Comparison of ENCODE assay signal across 28 cellular contexts in genomic region chr7:115805458-115805857, GRCh38.
DNase-seq lines count a peak whose midpoint lies in the region; ATAC-seq and TF ChIP-seq lines count a peak whose summit lies in the region.
"Had no signal": no experiment of that assay in that cellular context is flagged by ENCODE, and none has a peak within 500 bp of the region (broad histone marks: within the 10 kb centered on the region; RNA-seq: fewer than 3 reads in every experiment).

No MANE protein-coding gene starts in this region.

- ATAC-seq in heart right ventricle = no peak
- ATAC-seq: activated naive CD8-positive, alpha-beta T cell treated with anti-CD3 and anti-CD28 coated beads, Interleukin-2, amount 50 U/mL, for 24 hours; effector memory CD8-positive, alpha-beta T cell; esophagus mucosa; left cardiac atrium; pancreas; Right ventricle myocardium inferior had no signal

- intact Hi-C loops in heart right ventricle (cut with DNase I) = no loop called here

- TF ChIP-seq CTCF in RWPE1 (conservative IDR thresholded peaks at IDR 0.05; ENCODE audit: low read depth) = no peak
- TF ChIP-seq CTCF in heart right ventricle (IDR thresholded peaks at IDR 0.05) = no peak

- DNase-seq in Daoy (ENCODE audit: low read depth) (peak; percentile 62), NCI-H2081 (lab: John Stamatoyannopoulos, UW) (peak; percentile 88 to 98), RWPE1 (ENCODE audit: low spot score) (peak; percentile 4), epithelial cell of prostate (ENCODE audit: low read depth, low spot score) (peak; percentile 18), heart right ventricle (no peak), NCI-H187 treated with DMSO at 0.1 percent for 48 hours (lab: John Stamatoyannopoulos, UW) (no peak), SIG-M5 (lab: John Stamatoyannopoulos, UW) (no peak)
- no peak for DNase-seq in effector memory CD4-positive, alpha-beta T cell
- DNase-seq: activated CD4-positive, alpha-beta T cell treated with anti-CD3 and anti-CD28 coated beads, Interleukin-2, amount 10 ng/mL, durations not matched to agents 24 days and 14 days; activated naive CD8-positive, alpha-beta T cell treated with anti-CD3 and anti-CD28 coated beads, Interleukin-2, amount 50 U/mL, for 24 hours; activated T-cell treated with anti-CD3 and anti-CD28 coated beads, Interleukin-2, amount 50 U/mL, for 48 hours; colonic mucosa; DMS79; effector memory CD8-positive, alpha-beta T cell; foreskin melanocyte; GF-D8; left cardiac atrium; NCI-H1694; NCI-H2227 treated with DMSO at 0.1 percent for 48 hours; OCI-M1; pancreas; spleen; stimulated activated CD4-positive, alpha-beta T cell treated with anti-CD3 and anti-CD28 coated beads, Interleukin-2, amount 100 ng/mL, for 48 hours; transverse colon had no signal

- H3K4me1 ChIP-seq in heart right ventricle = no peaks in the 10 kb centered on the region
- H3K4me1 ChIP-seq in effector memory CD4-positive, alpha-beta T cell (ENCODE audit: control insufficient read depth, insufficient read depth, low read length, poor library complexity, severe bottlenecking) = no peaks in the 10 kb centered on the region
- H3K4me1 ChIP-seq: BLaER1, colonic mucosa, pancreas, spleen, transverse colon had no signal

- no peaks in the 10 kb centered on the region for H3K36me3 ChIP-seq in heart right ventricle
- H3K36me3 ChIP-seq in effector memory CD4-positive, alpha-beta T cell (ENCODE audit: control insufficient read depth, insufficient read depth, low read length) = no peaks in the 10 kb centered on the region
- H3K36me3 ChIP-seq: BLaER1, colonic mucosa, pancreas, spleen, transverse colon had no signal

- CTCF ChIA-PET in RWPE1 (lab: Yijun Ruan, JAX) = no interaction called here

- WGBS in heart right ventricle, 2 donors = 65 to 69% methylated on average over 8 of the region's 8 CpGs

- H3K27ac ChIP-seq in RWPE1 = no peak overlapping the region
- no peak overlapping the region for H3K27ac ChIP-seq in epithelial cell of prostate
- no peak overlapping the region for H3K27ac ChIP-seq in heart right ventricle
- no peak overlapping the region for H3K27ac ChIP-seq in effector memory CD4-positive, alpha-beta T cell (ENCODE audit: insufficient read depth, low read length, poor library complexity, severe bottlenecking)
- H3K27ac ChIP-seq: BLaER1, colonic mucosa, KMS-11, pancreas, spleen, transverse colon had no signal

- H3K9me3 ChIP-seq in heart right ventricle = no peaks in the 10 kb centered on the region
- no peaks in the 10 kb centered on the region for H3K9me3 ChIP-seq in effector memory CD4-positive, alpha-beta T cell (ENCODE audit: control insufficient read depth, low read length)
- H3K9me3 ChIP-seq: BLaER1, colonic mucosa, pancreas, spleen, transverse colon had no signal

- POLR2A ChIA-PET in RWPE1 (lab: Yijun Ruan, JAX; ENCODE audit: low non-redundant PET) = no interaction called here

- H3K27me3 ChIP-seq in heart right ventricle = no peaks in the 10 kb centered on the region
- H3K27me3 ChIP-seq in effector memory CD4-positive, alpha-beta T cell (replicated peaks; ENCODE audit: control insufficient read depth, insufficient read depth, low read length, poor library complexity, severe bottlenecking) = no peaks in the 10 kb centered on the region
- H3K27me3 ChIP-seq: BLaER1, colonic mucosa, pancreas, spleen, transverse colon had no signal

- H3K4me3 ChIP-seq in heart right ventricle = no peak overlapping the region
- no peak overlapping the region for H3K4me3 ChIP-seq in effector memory CD4-positive, alpha-beta T cell (ENCODE audit: insufficient read depth, low read depth, low read length, poor library complexity, severe bottlenecking)
- H3K4me3 ChIP-seq: BLaER1, colonic mucosa, pancreas, spleen, transverse colon had no signal

Comparison
In these comparisons a context has a peak if more than half of its experiments do, and no peak if none do; other contexts are left out.
1. DNase-seq: peak in Daoy (single experiment), NCI-H2081 (2 of 2), RWPE1 (single experiment) and epithelial cell of prostate (single experiment); none in heart right ventricle (0 of 2), NCI-H187 treated with DMSO at 0.1 percent for 48 hours (single experiment), effector memory CD4-positive, alpha-beta T cell (0 of 3) and SIG-M5 (single experiment).